ENCODE assay signal across 8 cellular contexts in genomic region chr6:27478706-27479318, GRCh38. TPM values are rescaled to one million over a fixed set of nuclear protein-coding genes. Genes with fewer than 3 reads are reported as not detected.
DNase-seq lines count a peak whose midpoint lies in the region; ATAC-seq, FAIRE-seq and TF ChIP-seq lines count a peak whose summit lies in the region.

No MANE protein-coding gene starts in this region.

- TF ChIP-seq RAD21 in GM12878 (IDR thresholded peaks at IDR 0.05; ENCODE audit: insufficient read depth, low read depth, low read length) = no peak

- intact Hi-C loops in GM12878 (cut with micrococcal nuclease; ENCODE audit: unreplicated experiment) (loop anchor here (1.0 to 10.0 kb wide), 6 partner anchors 24 to 1154 kb away; partner anchors contain the start of gene POM121L2), sciatic nerve (cut with DNase I) (no loop called here)

- peak overlapping the region; percentile 78 for H3K4me3 ChIP-seq in GM12878

- H2AFZ ChIP-seq in GM12878 (ENCODE audit: control insufficient read depth, low read depth, low read length) = peak overlapping the region; percentile 98

- POLR2A ChIA-PET in GM12878 (lab: Charles Lee) = interaction anchor here (0.6 to 0.9 kb wide), 3 partner anchors 9 to 868 kb away, joined by 3 to 4 read pairs (median 3); a partner anchor contains a TSS

- no peaks in the 10 kb centered on the region for H3K9me3 ChIP-seq in GM12878 (replicated peaks; ENCODE audit: control insufficient read depth, insufficient read depth, low read length)

- peak; percentile 3 for TF ChIP-seq POLR2A in GM15510 (IDR thresholded peaks at IDR 0.05; ENCODE audit: borderline replicate concordance, extremely low read depth, insufficient read length)
- TF ChIP-seq POLR2A in GM12878 (IDR thresholded peaks at IDR 0.05; ENCODE audit: low read depth, low read length) = no peak; the same call in 1 of the 2 replicates

- FAIRE-seq in GM12878 (lab: Jason Lieb, UNC) = peak; percentile 77

- RAD21 ChIA-PET in GM12878 (lab: Charles Lee; ENCODE audit: unreplicated experiment) = interaction anchor here (0.6 to 1.9 kb wide), 12 partner anchors 15 to 423 kb away, joined by 3 to 6 read pairs (median 4); a partner anchor contains a TSS

- H3K79me2 ChIP-seq in GM12878 (ENCODE audit: control insufficient read depth, insufficient read depth, low read length) = no peaks in the 10 kb centered on the region

- H3K27ac ChIP-seq in GM12878 (ENCODE audit: control insufficient read depth, insufficient read depth) = peak overlapping the region; percentile 91

- TF ChIP-seq EP300 in GM12878 (IDR thresholded peaks at IDR 0.05; ENCODE audit: borderline replicate concordance in 1 of 2, control insufficient read depth in 1 of 2, low read depth in 2 of 2, low read length in 2 of 2) = peak in 1 of 2 experiments; percentile 66; a peak in 1 of 4 replicates

- TSS peak; percentile 70 for BruUV-seq in GM12878 (replicated peaks; lab: Mats Ljungman, UMichigan)

- H3K9ac ChIP-seq in GM12878 (ENCODE audit: control insufficient read depth, insufficient read depth, low read length) = peak overlapping the region; percentile 76

- H3K36me3 ChIP-seq in GM12878 (ENCODE audit: control insufficient read depth in 2 of 2, insufficient read depth in 2 of 2, low read length in 1 of 2) = no peaks in the 10 kb centered on the region

- no peaks in the 10 kb centered on the region for H3K4me1 ChIP-seq in GM12878 (ENCODE audit: control insufficient read depth, insufficient read depth, low read length)

- peak overlapping the region; percentile 55 for H3K4me2 ChIP-seq in GM12878 (ENCODE audit: control insufficient read depth, insufficient read depth)

- no peak for TF ChIP-seq CTCF in GM12878 (IDR thresholded peaks at IDR 0.05 in 2 of 3, conservative IDR thresholded peaks at IDR 0.05 in 1 of 3; ENCODE audit: control insufficient read depth in 2 of 3, extremely low read depth in 1 of 3, insufficient read depth in 1 of 3, low read depth in 3 of 3, low read length in 3 of 3)

- 1% methylated on average over 28 of the region's 28 CpGs for WGBS in GM12878 (ENCODE audit: insufficient coverage, insufficient replicate concordance, low lambda C conversion rate, missing lambda C conversion rate)

- in situ Hi-C loops in GM12878 (cut with MboI) = loop anchor here (10.0 kb wide), 2 partner anchors 416 to 1154 kb away; a partner anchor contains a TSS

- peak; percentile 18 for DNase-seq in NCI-H187 treated with DMSO at 0.1 percent for 48 hours (lab: John Stamatoyannopoulos, UW)
- DNase-seq in T1000 (lab: John Stamatoyannopoulos, UW) = peak; percentile 90
- DNase-seq in GM12878 (ENCODE audit: low read depth, low spot score) = peak; percentile 81
- DNase-seq in hypothalamus (lab: John Stamatoyannopoulos, UW) = peak in 50 of 51 donors; percentile 17 to 94 (median 74)
- peak; percentile 95 for DNase-seq in sciatic nerve (ENCODE audit: low spot score)
- DNase-seq in GM19240 (ENCODE audit: insufficient read length, low spot score) = no peak

- SMC1A ChIA-PET in GM12878 (lab: Charles Lee; ENCODE audit: uncharacterized antibody, unreplicated experiment) = interaction anchor here (0.7 to 1.6 kb wide), 7 partner anchors 8 to 317 kb away, joined by 3 to 5 read pairs (median 3); no protein-coding TSS in a partner anchor

- peak; percentile 56 for ATAC-seq in HG02938 (IDR thresholded peaks at IDR 0.05; ENCODE audit: unreplicated experiment)
- peak; percentile 83 for ATAC-seq in GM12878
- peak; percentile 97 for ATAC-seq in sciatic nerve

- CTCF ChIA-PET in GM12878 (lab: Yijun Ruan, JAX) = interaction anchor here (1.0 to 1.7 kb wide), 7 partner anchors 9 to 1064 kb away, joined by 3 to 7 read pairs (median 5); no protein-coding TSS in a partner anchor

- no peaks in the 10 kb centered on the region for H3K27me3 ChIP-seq in GM12878 (replicated peaks in 1 of 2; ENCODE audit: control insufficient read depth in 2 of 2, insufficient read depth in 2 of 2, low read length in 1 of 2)

- no peaks in the 10 kb centered on the region for H4K20me1 ChIP-seq in GM12878 (ENCODE audit: control insufficient read depth, insufficient read depth)

TF ChIP-seq in GM12878, 131 proteins besides CTCF, POLR2A, EP300 and RAD21 (continues in another document):
- TF ChIP-seq SREBF2 (IDR thresholded peaks at IDR 0.05; ENCODE audit: low read length) (peak; percentile 93), HDGF (IDR thresholded peaks at IDR 0.05) (no peak), NRF1 (conservative IDR thresholded peaks at IDR 0.05; ENCODE audit: low read depth, low read length) (no peak), ETV6 (conservative IDR thresholded peaks at IDR 0.05 in 1 of 2, IDR thresholded peaks at IDR 0.05 in 1 of 2; ENCODE audit: borderline replicate concordance in 1 of 2, low read depth in 1 of 2) (peak in 1 of 2 experiments; percentile 58; a peak in 1 of 4 replicates), MEF2A (IDR thresholded peaks at IDR 0.05; ENCODE audit: insufficient read depth, low read depth, low read length) (0 out of 2 replicates have a peak, but pooled peaks have one; percentile 57), ZNF274 (IDR thresholded peaks at IDR 0.05; ENCODE audit: insufficient read depth, insufficient read length) (no peak), CHD4 (IDR thresholded peaks at IDR 0.05) (no peak), CBX5 (IDR thresholded peaks at IDR 0.05; ENCODE audit: low read depth) (peak; percentile 84; the same call in 1 of the 2 replicates), RUNX3 (IDR thresholded peaks at IDR 0.05; ENCODE audit: low read length) (peak; percentile 40; the same call in 1 of the 2 replicates), STAT1 (conservative IDR thresholded peaks at IDR 0.05) (0 out of 2 replicates have a peak, but pooled peaks have one; percentile 53), CREB1 (IDR thresholded peaks at IDR 0.05; ENCODE audit: low read depth) (0 out of 2 replicates have a peak, but pooled peaks have one; percentile 23), NBN (IDR thresholded peaks at IDR 0.05) (peak; percentile 53), BCLAF1 (IDR thresholded peaks at IDR 0.05) (no peak)
- TF ChIP-seq, protein P1, sequence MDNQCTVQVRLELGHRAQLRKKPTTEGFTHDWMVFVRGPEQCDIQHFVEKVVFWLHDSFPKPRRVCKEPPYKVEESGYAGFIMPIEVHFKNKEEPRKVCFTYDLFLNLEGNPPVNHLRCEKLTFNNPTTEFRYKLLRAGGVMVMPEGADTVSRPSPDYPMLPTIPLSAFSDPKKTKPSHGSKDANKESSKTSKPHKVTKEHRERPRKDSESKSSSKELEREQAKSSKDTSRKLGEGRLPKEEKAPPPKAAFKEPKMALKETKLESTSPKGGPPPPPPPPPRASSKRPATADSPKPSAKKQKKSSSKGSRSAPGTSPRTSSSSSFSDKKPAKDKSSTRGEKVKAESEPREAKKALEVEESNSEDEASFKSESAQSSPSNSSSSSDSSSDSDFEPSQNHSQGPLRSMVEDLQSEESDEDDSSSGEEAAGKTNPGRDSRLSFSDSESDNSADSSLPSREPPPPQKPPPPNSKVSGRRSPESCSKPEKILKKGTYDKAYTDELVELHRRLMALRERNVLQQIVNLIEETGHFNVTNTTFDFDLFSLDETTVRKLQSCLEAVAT (IDR thresholded peaks at IDR 0.05) = 0 out of 2 replicates have a peak, but pooled peaks have one; percentile 20
- TF ChIP-seq, protein P2, sequence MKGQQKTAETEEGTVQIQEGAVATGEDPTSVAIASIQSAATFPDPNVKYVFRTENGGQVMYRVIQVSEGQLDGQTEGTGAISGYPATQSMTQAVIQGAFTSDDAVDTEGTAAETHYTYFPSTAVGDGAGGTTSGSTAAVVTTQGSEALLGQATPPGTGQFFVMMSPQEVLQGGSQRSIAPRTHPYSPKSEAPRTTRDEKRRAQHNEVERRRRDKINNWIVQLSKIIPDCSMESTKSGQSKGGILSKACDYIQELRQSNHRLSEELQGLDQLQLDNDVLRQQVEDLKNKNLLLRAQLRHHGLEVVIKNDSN (IDR thresholded peaks at IDR 0.05; ENCODE audit: borderline replicate concordance, extremely low read length, insufficient read depth, low read depth, low read length) = no peak

RNA-seq across cellular contexts. Expression of gene ZNF184, which starts 5.9 kb away (rescaled TPM):
- 25.8 and 27.4 TPM in 2 replicates for total RNA-seq in GM12878 (2013; cell fraction: nucleolus; rRNA removed)
- total RNA-seq in GM12878 (2014; rRNA removed) (7.4 and 10.7 TPM in 2 replicates), GM12878 (2014; rRNA removed; fragmentation: Illumina TruSeq; extraction: Trizol) (14.5 and 15.1 TPM in 2 replicates), GM12878 (2021) (7.6 and 7.7 TPM in 2 replicates), sciatic nerve (10.6 TPM)
- 3.3 TPM for polyA plus RNA-seq in GM12878 (2011; ENCODE audit: low read depth)
- polyA plus RNA-seq in GM12878 (2011; rRNA removed) (12.0 and 20.5 TPM in 2 replicates), GM12878 (2014; fragmentation: Illumina TruSeq; extraction: Trizol) (10.3 and 13.0 TPM in 2 replicates), GM12878 (2014; fragmentation: Nextera tagmentation; extraction: Ambion mirVana) (1 to 10 TPM; 4.5 to 5.4 TPM), GM12878 (2014; rRNA removed) (2.8 and 4.1 TPM in 2 replicates), GM12878 (2016; fragmentation: Nextera tagmentation; extraction: Ambion mirVana) (10 to 100 TPM in 1 of 2 experiments, 1 to 10 TPM in 1; 8.9 to 10.6 TPM)
- polyA plus RNA-seq in GM12878 (2011; cell fraction: cytosol; rRNA removed) = 4.2 and 4.4 TPM in 2 replicates
- 7.7 and 8.0 TPM in 2 replicates for polyA plus RNA-seq in GM12878 (2011; cell fraction: nucleus; rRNA removed)
- polyA plus RNA-seq in GM12878 (2012) = 3.7 and 6.5 TPM in 2 replicates
- polyA minus RNA-seq in GM12878 (2011; rRNA and poly(A)+ RNA removed) = 10.5 and 12.9 TPM in 2 replicates
- 4.8 and 6.7 TPM in 2 replicates for polyA minus RNA-seq in GM12878 (2011; cell fraction: cytosol; rRNA and poly(A)+ RNA removed)
- polyA minus RNA-seq in GM12878 (2011; cell fraction: nucleus; rRNA and poly(A)+ RNA removed) = 5.1 and 8.3 TPM in 2 replicates
